8 cellular contexts compared by ENCODE assay signal in genomic region chr3:15327941-15328340, GRCh38. TPM values are rescaled to one million over a fixed set of nuclear protein-coding genes. Genes with fewer than 3 reads are reported as not detected.
DNase-seq lines count a peak whose midpoint lies in the region; ATAC-seq and TF ChIP-seq lines count a peak whose summit lies in the region.

No MANE protein-coding gene starts in this region.

- DNase-seq in GM13977 (ENCODE audit: low spot score) (peak; percentile 53), LHCN-M2 (ENCODE audit: low read depth) (peak; percentile 55), omental fat pad (ENCODE audit: low spot score) (no peak), immature natural killer cell (no peak)
- DNase-seq in activated CD8-positive, alpha-beta T cell treated with anti-CD3 and anti-CD28 coated beads, Interleukin-2, amount 10 ng/mL, durations not matched to agents 7 days and 5 days = peak; percentile 32

- H3K9me3 ChIP-seq in muscle layer of duodenum (ENCODE audit: control insufficient read depth in 1 of 2, low read length in 2 of 2) = no peaks in the 10 kb centered on the region

- H3K9me3 Mint-ChIP-seq in activated CD8-positive, alpha-beta T cell treated with anti-CD3 and anti-CD28 coated beads, Interleukin-2, amount 10 ng/mL, durations not matched to agents 7 days and 5 days (ENCODE audit: insufficient read depth) = no peaks in the 10 kb centered on the region
- H3K9me3 Mint-ChIP-seq in immature natural killer cell = no peaks in the 10 kb centered on the region

- TF ChIP-seq CTCF in GM13977 (IDR thresholded peaks at IDR 0.05; ENCODE audit: extremely low read depth, insufficient read depth, missing control alignments) (no peak), omental fat pad (IDR thresholded peaks at IDR 0.05) (no peak)

- in situ Hi-C loops in GM13977 (cut with MboI; ENCODE audit: low pct_unique_long_range_greater_than_20kb, low sequenced_read_pairs, unreplicated experiment) = no loop called here

- no peak overlapping the region for H3K4me3 ChIP-seq in muscle layer of duodenum (ENCODE audit: low read depth in 1 of 2, low read length in 2 of 2)

- no peaks in the 10 kb centered on the region for H3K27me3 ChIP-seq in muscle layer of duodenum (ENCODE audit: low read depth, low read length)

- POLR2A ChIA-PET in activated CD8-positive, alpha-beta T cell treated with anti-CD3 and anti-CD28 coated beads, Interleukin-2, amount 10 ng/mL, durations not matched to agents 7 days and 5 days (lab: Charles Lee) = interaction anchor here (1.2 kb wide), 1 partner anchor 31 kb away, joined by 5 read pairs; no protein-coding TSS in a partner anchor

- no peak overlapping the region for H3K4me3 Mint-ChIP-seq in activated CD8-positive, alpha-beta T cell treated with anti-CD3 and anti-CD28 coated beads, Interleukin-2, amount 10 ng/mL, durations not matched to agents 7 days and 5 days
- no peak overlapping the region for H3K4me3 Mint-ChIP-seq in immature natural killer cell

- H3K4me1 ChIP-seq in muscle layer of duodenum (ENCODE audit: control insufficient read depth in 1 of 2, insufficient read depth in 2 of 2, low read length in 2 of 2) = peaks cover 5 to 34% of the 10 kb centered on the region in 2 donors

- ATAC-seq in activated CD8-positive, alpha-beta T cell treated with anti-CD3 and anti-CD28 coated beads, Interleukin-2, amount 10 ng/mL, durations not matched to agents 7 days and 5 days = no peak
- ATAC-seq in omental fat pad (ENCODE audit: low FRiP score) (no peak), HG03520 (IDR thresholded peaks at IDR 0.05; ENCODE audit: unreplicated experiment) (no peak), HG03045 (IDR thresholded peaks at IDR 0.05; ENCODE audit: unreplicated experiment) (no peak)

- H3K36me3 Mint-ChIP-seq in activated CD8-positive, alpha-beta T cell treated with anti-CD3 and anti-CD28 coated beads, Interleukin-2, amount 10 ng/mL, durations not matched to agents 7 days and 5 days (ENCODE audit: low read depth) = peaks cover 31% of the 10 kb centered on the region
- H3K36me3 Mint-ChIP-seq in immature natural killer cell = peaks cover 10 to 29% (median 12%) of the 10 kb centered on the region in 3 donors

- H3K27ac ChIP-seq in muscle layer of duodenum (ENCODE audit: low read length) = peak overlapping the region; percentile 40

- CTCF ChIA-PET in activated CD8-positive, alpha-beta T cell treated with anti-CD3 and anti-CD28 coated beads, Interleukin-2, amount 10 ng/mL, durations not matched to agents 7 days and 5 days (lab: Charles Lee) = interaction anchor here (10.6 kb wide), 1 partner anchor 60 kb away, joined by 168 read pairs; no protein-coding TSS in a partner anchor

- H3K27ac Mint-ChIP-seq in activated CD8-positive, alpha-beta T cell treated with anti-CD3 and anti-CD28 coated beads, Interleukin-2, amount 10 ng/mL, durations not matched to agents 7 days and 5 days = no peak overlapping the region
- H3K27ac Mint-ChIP-seq in immature natural killer cell = peak overlapping the region in 1 of 6 donors; percentile 31

- peaks cover 0 to 4% of the 10 kb centered on the region in 2 donors for H3K36me3 ChIP-seq in muscle layer of duodenum (ENCODE audit: control insufficient read depth in 1 of 2, insufficient read depth in 2 of 2, low read length in 2 of 2)

- H3K4me1 Mint-ChIP-seq in activated CD8-positive, alpha-beta T cell treated with anti-CD3 and anti-CD28 coated beads, Interleukin-2, amount 10 ng/mL, durations not matched to agents 7 days and 5 days (ENCODE audit: low read depth) = peaks cover 31% of the 10 kb centered on the region
- peaks cover 58 to 81% of the 10 kb centered on the region in 2 donors for H3K4me1 Mint-ChIP-seq in immature natural killer cell

- peaks cover 17% of the 10 kb centered on the region for H3K27me3 Mint-ChIP-seq in activated CD8-positive, alpha-beta T cell treated with anti-CD3 and anti-CD28 coated beads, Interleukin-2, amount 10 ng/mL, durations not matched to agents 7 days and 5 days (ENCODE audit: low read depth)
- H3K27me3 Mint-ChIP-seq in immature natural killer cell (ENCODE audit: low read depth in 3 of 3) = peaks cover 0 to 9% (median 2%) of the 10 kb centered on the region in 3 donors

RNA-seq across cellular contexts. Expression of gene SH3BP5, which starts 4.4 kb away (rescaled TPM):
- total RNA-seq in LHCN-M2 (2014; rRNA removed) (7.8 and 8.4 TPM in 2 replicates), omental fat pad (100 to 1,000 TPM in 1 of 4 donors, 10 to 100 TPM in 3; 71.1 to 114 (median 88.4) TPM)
- 12.5 TPM for polyA plus RNA-seq in LHCN-M2 (2012)
- total RNA-seq in activated CD8-positive, alpha-beta T cell treated with anti-CD3 and anti-CD28 coated beads, Interleukin-2, amount 10 ng/mL, durations not matched to agents 7 days and 5 days = 10 to 100 TPM; 12.6 to 15.0 TPM
- 100 to 1,000 TPM in 1 of 3 donors, 10 to 100 TPM in 2; 52.1 to 160 (median 67.4) TPM for polyA plus RNA-seq in immature natural killer cell

Comparison
In these comparisons a context has a peak if more than half of its experiments do, and no peak if none do; other contexts are left out.
1. DNase-seq: peak in GM13977 (single experiment), LHCN-M2 (single experiment) and activated CD8-positive, alpha-beta T cell treated with anti-CD3 and anti-CD28 coated beads, Interleukin-2, amount 10 ng/mL, durations not matched to agents 7 days and 5 days (single experiment); none in omental fat pad (single experiment) and immature natural killer cell (0 of 3).